Comparison of ENCODE assay signal across 1 cellular context in genomic region chr15:40098489-40099261, GRCh38.
A peak's percentile ranks its signal among the peaks of the same experiment; 100 is the strongest.
TF ChIP-seq lines count a peak whose summit lies in the region.

No MANE protein-coding gene starts in this region.

TF ChIP-seq in HEK293, 187 proteins besides CTCF, POLR2A, EP300 and RAD21 (continued from another document):
- 0 out of 2 replicates have a peak, but pooled peaks have one; percentile 24 for TF ChIP-seq ZBTB11 (tag by site-specific recombination; conservative IDR thresholded peaks at IDR 0.05; ENCODE audit: low read depth)
- TF ChIP-seq ZNF266 (tag by site-specific recombination; IDR thresholded peaks at IDR 0.05; ENCODE audit: low read depth): no peak
- no peak for TF ChIP-seq ZNF76 (tag by site-specific recombination; IDR thresholded peaks at IDR 0.05; ENCODE audit: borderline replicate concordance, low read depth)
